In genomic region chr15:40421246-40422157, GRCh38 we compare ENCODE assay signal across 1 cellular context.
TF ChIP-seq lines count a peak whose summit lies in the region.

No MANE protein-coding gene starts in this region.

TF ChIP-seq in K562, 482 proteins besides CTCF, POLR2A, EP300 and RAD21 (continued from another document):
- TF ChIP-seq L3MBTL2 (IDR thresholded peaks at IDR 0.05): peak; percentile 54; the same call in 1 of the 2 replicates
- TF ChIP-seq ZBTB33 (CRISPR knock-in tag; IDR thresholded peaks at IDR 0.05): peak; percentile 79; the same call in 1 of the 2 replicates
